8 cellular contexts compared by ENCODE assay signal in the genomic region with DNA sequence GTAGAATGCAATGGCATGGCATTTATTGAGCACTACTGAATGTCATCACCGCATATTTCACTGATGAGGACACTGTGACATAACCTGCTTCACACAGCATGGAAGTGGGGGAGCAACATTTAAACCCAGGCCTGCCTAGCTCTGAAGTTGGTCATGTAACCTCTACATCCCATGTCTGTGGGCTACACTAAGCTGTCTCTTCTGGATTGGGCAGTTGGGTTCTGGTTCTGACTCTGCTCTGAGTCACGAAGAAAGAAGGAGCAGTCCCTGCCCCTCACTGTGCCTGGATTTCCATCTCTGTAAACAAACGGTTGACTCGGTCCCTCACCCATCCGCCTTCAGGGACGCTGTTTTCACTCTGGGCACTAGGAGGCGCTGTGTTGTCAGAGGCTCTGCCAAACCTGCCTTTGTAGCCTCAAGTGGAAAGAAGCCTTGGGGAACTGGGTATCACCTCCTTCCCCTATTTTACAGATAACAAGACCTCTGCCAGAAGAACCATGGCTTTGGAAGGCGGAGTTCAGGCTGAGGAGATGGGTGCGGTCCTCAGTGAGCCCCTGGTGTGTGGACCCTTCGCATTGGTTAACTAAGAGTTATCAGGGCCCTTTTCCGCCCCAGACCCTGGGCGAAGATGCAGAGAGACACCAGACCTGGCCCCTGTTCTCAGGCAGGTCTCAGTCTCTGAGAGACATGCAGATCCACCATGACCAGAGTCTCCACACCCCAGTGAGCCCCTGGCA. TPM values are rescaled to one million over a fixed set of nuclear protein-coding genes. Genes with fewer than 3 reads are reported as not detected.
DNase-seq lines count a peak whose midpoint lies in the region; ATAC-seq and TF ChIP-seq lines count a peak whose summit lies in the region.

No MANE protein-coding gene starts in this region.

- peak; percentile 86 for DNase-seq in AG10803 (ENCODE audit: low read depth)
- peak; percentile 21 for DNase-seq in NCI-H2227 treated with DMSO at 0.1 percent for 48 hours (lab: John Stamatoyannopoulos, UW)
- DNase-seq in activated CD4-positive, alpha-beta T cell treated with anti-CD3 and anti-CD28 coated beads for 1 hour, result peak; percentile 57
- DNase-seq in choroid plexus epithelial cell (ENCODE audit: low read depth), result peak; percentile 82
- peak; percentile 69 to 76 for DNase-seq in lung microvascular endothelial cell (ENCODE audit: low read depth in 2 of 2)
- peak; percentile 51 to 57 for DNase-seq in stimulated activated CD8-positive, alpha-beta memory T cell treated with anti-CD3 and anti-CD28 coated beads, Interleukin-15, amount 100 ng/mL, for 48 hours (ENCODE audit: low read depth in 2 of 2)

- ATAC-seq in GM19372 (IDR thresholded peaks at IDR 0.05; ENCODE audit: low read depth, unreplicated experiment) (peak; percentile 64), HG02885 (IDR thresholded peaks at IDR 0.05; ENCODE audit: poor library complexity, unreplicated experiment) (no peak)

- H3K4me3 ChIP-seq in AG10803 (ENCODE audit: low read length), result no peak overlapping the region
- no peak overlapping the region for H3K4me3 ChIP-seq in choroid plexus epithelial cell (ENCODE audit: low read depth, low read length)

- peak; percentile 97 for TF ChIP-seq CTCF in AG10803 (conservative IDR thresholded peaks at IDR 0.05; ENCODE audit: low read length)
- TF ChIP-seq CTCF in choroid plexus epithelial cell (conservative IDR thresholded peaks at IDR 0.05; ENCODE audit: low read depth, low read length), result peak; percentile 98

RNA-seq across cellular contexts. Expression of a gene that starts 12.6 kb away (rescaled TPM):
- total RNA-seq in lung microvascular endothelial cell, result 28.0 and 30.7 TPM in 2 replicates

RNA-seq across cellular contexts. Expression of a gene that starts 23.3 kb away (rescaled TPM):
- 0.20 and 0.22 TPM in 2 replicates for total RNA-seq in lung microvascular endothelial cell

Comparison
In these comparisons a context has a peak if more than half of its experiments do, and no peak if none do; other contexts are left out.
1. DNase-seq: peak in every context shown above with its lines; median percentile 86 in AG10803; 82 in choroid plexus epithelial cell; 72 in lung microvascular endothelial cell; 57 in activated CD4-positive, alpha-beta T cell treated with anti-CD3 and anti-CD28 coated beads for 1 hour; 54 in stimulated activated CD8-positive, alpha-beta memory T cell treated with anti-CD3 and anti-CD28 coated beads, Interleukin-15, amount 100 ng/mL, for 48 hours; 21 in NCI-H2227 treated with DMSO at 0.1 percent for 48 hours.